ENCODE assay signal across 1 cellular context in the genomic region with DNA sequence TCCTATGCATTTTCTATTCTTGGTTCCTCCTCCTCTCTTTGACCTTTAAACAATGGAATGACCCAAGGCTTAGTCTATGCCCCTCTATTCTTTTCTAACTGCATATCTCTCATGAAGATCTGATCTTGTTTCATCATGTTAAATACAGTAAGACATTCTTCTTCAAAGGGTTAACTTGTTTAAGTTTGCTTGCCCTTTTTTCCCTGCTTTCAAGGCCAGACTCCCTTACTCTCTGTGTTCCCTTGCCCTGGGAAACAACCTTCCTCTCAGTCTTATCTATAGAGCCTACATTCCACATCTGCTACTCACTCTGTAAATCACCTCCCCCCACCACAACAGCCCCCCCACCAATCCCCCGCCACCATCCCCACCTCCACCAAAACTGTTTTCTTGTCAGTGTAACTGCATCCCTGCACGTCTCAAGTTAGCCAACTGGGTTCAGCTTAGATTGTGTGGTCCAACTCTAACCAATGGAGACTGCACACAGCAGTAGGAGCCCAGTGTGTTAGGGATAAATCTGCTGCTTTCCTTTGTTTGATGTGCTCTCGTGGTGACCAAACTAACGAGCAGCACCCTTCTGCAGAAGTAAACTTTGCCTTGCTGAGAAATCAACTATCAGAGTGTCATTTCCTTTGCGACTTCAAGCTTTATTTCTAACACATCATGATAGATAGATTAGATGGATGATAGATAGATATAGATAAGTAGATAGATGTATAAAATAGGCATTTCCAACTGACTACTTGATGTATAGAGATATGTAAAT.
TF ChIP-seq lines count a peak whose summit lies in the region.

No MANE protein-coding gene starts in this region.

TF ChIP-seq in A549, 52 proteins besides CTCF, POLR2A, EP300 and RAD21 (continued from another document):
- TF ChIP-seq, protein P1, sequence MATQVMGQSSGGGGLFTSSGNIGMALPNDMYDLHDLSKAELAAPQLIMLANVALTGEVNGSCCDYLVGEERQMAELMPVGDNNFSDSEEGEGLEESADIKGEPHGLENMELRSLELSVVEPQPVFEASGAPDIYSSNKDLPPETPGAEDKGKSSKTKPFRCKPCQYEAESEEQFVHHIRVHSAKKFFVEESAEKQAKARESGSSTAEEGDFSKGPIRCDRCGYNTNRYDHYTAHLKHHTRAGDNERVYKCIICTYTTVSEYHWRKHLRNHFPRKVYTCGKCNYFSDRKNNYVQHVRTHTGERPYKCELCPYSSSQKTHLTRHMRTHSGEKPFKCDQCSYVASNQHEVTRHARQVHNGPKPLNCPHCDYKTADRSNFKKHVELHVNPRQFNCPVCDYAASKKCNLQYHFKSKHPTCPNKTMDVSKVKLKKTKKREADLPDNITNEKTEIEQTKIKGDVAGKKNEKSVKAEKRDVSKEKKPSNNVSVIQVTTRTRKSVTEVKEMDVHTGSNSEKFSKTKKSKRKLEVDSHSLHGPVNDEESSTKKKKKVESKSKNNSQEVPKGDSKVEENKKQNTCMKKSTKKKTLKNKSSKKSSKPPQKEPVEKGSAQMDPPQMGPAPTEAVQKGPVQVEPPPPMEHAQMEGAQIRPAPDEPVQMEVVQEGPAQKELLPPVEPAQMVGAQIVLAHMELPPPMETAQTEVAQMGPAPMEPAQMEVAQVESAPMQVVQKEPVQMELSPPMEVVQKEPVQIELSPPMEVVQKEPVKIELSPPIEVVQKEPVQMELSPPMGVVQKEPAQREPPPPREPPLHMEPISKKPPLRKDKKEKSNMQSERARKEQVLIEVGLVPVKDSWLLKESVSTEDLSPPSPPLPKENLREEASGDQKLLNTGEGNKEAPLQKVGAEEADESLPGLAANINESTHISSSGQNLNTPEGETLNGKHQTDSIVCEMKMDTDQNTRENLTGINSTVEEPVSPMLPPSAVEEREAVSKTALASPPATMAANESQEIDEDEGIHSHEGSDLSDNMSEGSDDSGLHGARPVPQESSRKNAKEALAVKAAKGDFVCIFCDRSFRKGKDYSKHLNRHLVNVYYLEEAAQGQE (IDR thresholded peaks at IDR 0.05) = no peak
- TF ChIP-seq TFCP2L1 (CRISPR knock-in tag; IDR thresholded peaks at IDR 0.05) (no peak), FOSL2 (IDR thresholded peaks at IDR 0.05) (no peak), FOSL2 (CRISPR knock-in tag; IDR thresholded peaks at IDR 0.05) (no peak), RFX5 (IDR thresholded peaks at IDR 0.05) (no peak), CHD2 (IDR thresholded peaks at IDR 0.05; ENCODE audit: low read length, partially characterized antibody) (no peak), CBX8 (IDR thresholded peaks at IDR 0.05) (no peak)
TF ChIP-seq in A549: peak in this region for 0.
